Comparison of ENCODE assay signal across 12 cellular contexts in the genomic region with DNA sequence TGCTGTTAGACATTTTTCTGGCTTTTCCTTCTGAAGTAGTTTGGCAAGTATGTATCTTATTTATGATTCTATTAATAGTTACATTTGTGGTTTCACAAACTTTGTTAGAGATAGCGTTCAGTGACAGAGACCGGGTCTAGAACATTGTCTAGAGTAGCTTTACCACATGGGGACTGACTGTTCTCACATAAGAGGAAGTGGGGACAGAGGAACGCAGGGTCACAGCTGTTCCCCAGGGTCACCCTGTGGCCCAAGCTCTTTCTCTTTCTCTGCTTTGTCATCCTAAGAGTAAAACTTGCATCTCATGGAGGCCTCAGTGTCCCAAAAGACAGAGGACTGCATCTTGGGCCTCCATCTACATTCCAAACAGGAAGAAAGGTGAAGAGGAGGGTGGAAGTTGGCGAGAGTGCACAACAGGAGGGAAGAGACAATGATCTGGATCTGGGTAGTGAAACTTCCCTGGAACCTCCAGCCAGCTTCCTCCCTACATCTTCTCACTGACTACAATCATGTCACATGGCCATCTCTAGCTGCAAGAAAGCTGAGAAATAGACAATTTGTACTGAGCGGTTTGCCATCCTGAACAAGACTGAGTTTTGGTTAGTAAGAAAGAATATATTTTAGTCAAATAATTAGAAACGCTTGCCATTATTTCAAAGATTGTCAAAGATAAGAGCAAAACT.
DNase-seq lines count a peak whose midpoint lies in the region; ATAC-seq and TF ChIP-seq lines count a peak whose summit lies in the region.
"Had no signal": no experiment of that assay in that cellular context is flagged by ENCODE, and none has a peak within 500 bp of the region (broad histone marks: within the 10 kb centered on the region; RNA-seq: fewer than 3 reads in every experiment).

No MANE protein-coding gene starts in this region.

- H3K36me3 ChIP-seq in mucosa of descending colon (ENCODE audit: low read depth), result no peaks in the 10 kb centered on the region

- H3K9me3 ChIP-seq in mucosa of descending colon, result no peaks in the 10 kb centered on the region

- intact Hi-C loops in mucosa of descending colon (cut with DNase I, micrococcal nuclease), result no loop called here

- no peak overlapping the region for H3K4me3 ChIP-seq in mucosa of descending colon

- DNase-seq in mucosa of descending colon (no peak), T1000 (lab: John Stamatoyannopoulos, UW) (no peak), mesenteric fat pad (ENCODE audit: low spot score) (no peak)
- DNase-seq in effector CD4-positive, alpha-beta T cell, result no peak
- DNase-seq: naive thymus-derived CD8-positive, alpha-beta T cell; NCI-H187; stimulated activated CD4-positive, alpha-beta T cell treated with anti-CD3 and anti-CD28 coated beads, Interleukin-4, amount 100 ng/mL, for 24 hours had no signal

- ATAC-seq in GM18870 (IDR thresholded peaks at IDR 0.05; ENCODE audit: unreplicated experiment) (peak; percentile 97), GM21723 (IDR thresholded peaks at IDR 0.05; ENCODE audit: unreplicated experiment) (peak; percentile 97), HG03460 (IDR thresholded peaks at IDR 0.05; ENCODE audit: unreplicated experiment) (peak; percentile 97), mucosa of descending colon (peak; percentile 73), SK-N-SH treated with all-trans-retinoic acid at 6 μM for 48 hours (no peak)
- ATAC-seq: HCT116; naive thymus-derived CD8-positive, alpha-beta T cell had no signal

- no peak for TF ChIP-seq CTCF in mucosa of descending colon (IDR thresholded peaks at IDR 0.05)

- no peaks in the 10 kb centered on the region for H3K4me1 ChIP-seq in mucosa of descending colon (ENCODE audit: low read depth)

TF ChIP-seq in SK-N-SH treated with all-trans-retinoic acid at 6 μM for 48 hours, 23 proteins besides CTCF, POLR2A, EP300 and RAD21:
- TF ChIP-seq CREB5 (CRISPR knock-in tag; IDR thresholded peaks at IDR 0.05; ENCODE audit: low read depth), result no peak
TF ChIP-seq in SK-N-SH treated with all-trans-retinoic acid at 6 μM for 48 hours: peak in this region for 0.
